Comparison of ENCODE assay signal across 19 cellular contexts in the genomic region with DNA sequence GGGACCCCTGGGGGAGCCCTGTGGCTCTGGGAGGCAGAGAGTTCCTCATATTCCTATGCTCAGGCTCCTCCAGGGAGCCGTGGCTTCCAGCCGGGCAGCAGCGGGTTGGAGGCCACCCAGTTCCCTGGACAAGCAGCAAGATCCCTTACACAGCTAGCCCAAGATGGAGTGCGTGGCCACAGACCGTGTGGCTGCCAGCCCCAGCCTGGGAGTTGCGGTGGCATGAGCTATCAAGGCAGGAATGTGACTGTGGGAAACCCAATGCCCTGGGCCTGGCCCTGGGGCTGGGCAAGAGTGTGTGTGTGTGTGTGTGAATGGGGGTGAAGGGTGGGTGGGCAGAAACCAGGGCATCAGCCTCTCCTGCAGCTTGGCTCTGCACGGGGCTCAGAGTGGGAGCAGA.
DNase-seq lines count a peak whose midpoint lies in the region; ATAC-seq, FAIRE-seq and TF ChIP-seq lines count a peak whose summit lies in the region.
"Had no signal": no experiment of that assay in that cellular context is flagged by ENCODE, and none has a peak within 500 bp of the region (broad histone marks: within the 10 kb centered on the region; RNA-seq: fewer than 3 reads in every experiment).

No MANE protein-coding gene starts in this region.

- H3K4me3 Mint-ChIP-seq in GM23338 (no peak overlapping the region), astrocyte (ENCODE audit: unreplicated experiment) (no peak overlapping the region)
- H3K4me3 Mint-ChIP-seq: CD8-positive, alpha-beta memory T cell had no signal

- H3K9me3 Mint-ChIP-seq in GM23338 (no peaks in the 10 kb centered on the region), astrocyte (ENCODE audit: unreplicated experiment) (no peaks in the 10 kb centered on the region)
- H3K9me3 Mint-ChIP-seq: CD8-positive, alpha-beta memory T cell had no signal

- FAIRE-seq in astrocyte (lab: Jason Lieb, UNC) = no peak
- FAIRE-seq: GM18507 had no signal

- H3K36me3 Mint-ChIP-seq in GM23338 (ENCODE audit: low read depth) (no peaks in the 10 kb centered on the region; the same call in 2 of the 3 replicates), astrocyte (ENCODE audit: low read depth, unreplicated experiment) (peaks cover 50% of the 10 kb centered on the region)
- H3K36me3 Mint-ChIP-seq: CD8-positive, alpha-beta memory T cell had no signal

- H3K4me1 Mint-ChIP-seq in GM23338 (no peaks in the 10 kb centered on the region), astrocyte (ENCODE audit: low read depth, unreplicated experiment) (peaks cover 8% of the 10 kb centered on the region)
- H3K4me1 Mint-ChIP-seq: CD8-positive, alpha-beta memory T cell had no signal

- H3K9me3 ChIP-seq in astrocyte (ENCODE audit: insufficient read depth, low read depth, low read length) (no peaks in the 10 kb centered on the region), osteoblast (ENCODE audit: low read depth, low read length) (no peaks in the 10 kb centered on the region)
- H3K9me3 ChIP-seq: SK-N-SH had no signal

- H4K20me1 ChIP-seq in GM23338 (replicated peaks; ENCODE audit: insufficient read depth) = 0 out of 2 replicates have a peak, but pooled peaks cover 3% of the 10 kb centered on the region
- H4K20me1 ChIP-seq in astrocyte (ENCODE audit: insufficient read depth, low read length) = no peaks in the 10 kb centered on the region
- peaks cover 2% of the 10 kb centered on the region for H4K20me1 ChIP-seq in osteoblast (ENCODE audit: insufficient read depth, low read length)

- no peak overlapping the region for H3K27ac ChIP-seq in GM23338 (ENCODE audit: low read depth)
- no peak overlapping the region for H3K27ac ChIP-seq in astrocyte (ENCODE audit: low read depth, low read length)
- H3K27ac ChIP-seq in osteoblast (ENCODE audit: low read depth, low read length) = peak overlapping the region; percentile 28
- H3K27ac ChIP-seq: PC-9 had no signal

- no peak for TF ChIP-seq CTCF in AG10803 (conservative IDR thresholded peaks at IDR 0.05; ENCODE audit: low read length)
- TF ChIP-seq CTCF in GM23338 (conservative IDR thresholded peaks at IDR 0.05; ENCODE audit: low read depth in 2 of 2) = no peak
- no peak for TF ChIP-seq CTCF in astrocyte (IDR thresholded peaks at IDR 0.05; ENCODE audit: insufficient read depth, low read depth, low read length)
- TF ChIP-seq CTCF in osteoblast (IDR thresholded peaks at IDR 0.05; ENCODE audit: extremely low read depth, low read depth, low read length) = no peak

- ATAC-seq in GM23338 (no peak), HG03159 (IDR thresholded peaks at IDR 0.05; ENCODE audit: unreplicated experiment) (no peak)

- H3K4me1 ChIP-seq in GM23338 (ENCODE audit: insufficient read depth) = no peaks in the 10 kb centered on the region
- H3K4me1 ChIP-seq in astrocyte (ENCODE audit: insufficient read depth, low read length) = peaks cover 3% of the 10 kb centered on the region
- peaks cover 11% of the 10 kb centered on the region for H3K4me1 ChIP-seq in osteoblast (ENCODE audit: insufficient read depth, low read length)

- H3K9ac ChIP-seq in astrocyte (ENCODE audit: low read length) = no peak overlapping the region
- H3K9ac ChIP-seq: SK-N-SH had no signal

- H3F3A ChIP-seq in GM23338 (replicated peaks; ENCODE audit: low read depth) = no peaks in the 10 kb centered on the region

- H3K79me2 ChIP-seq in GM23338 (replicated peaks; ENCODE audit: insufficient read depth) = no peaks in the 10 kb centered on the region
- H3K79me2 ChIP-seq in astrocyte (ENCODE audit: insufficient read depth, low read length) = no peaks in the 10 kb centered on the region
- no peaks in the 10 kb centered on the region for H3K79me2 ChIP-seq in osteoblast (ENCODE audit: insufficient read depth, low read length)

- H3K27ac Mint-ChIP-seq in GM23338 (0 out of 2 replicates have a peak overlapping the region, but pooled peaks have one; percentile 40), astrocyte (ENCODE audit: unreplicated experiment) (peak overlapping the region; percentile 72)
- H3K27ac Mint-ChIP-seq: CD8-positive, alpha-beta memory T cell had no signal

- DNase-seq in AG10803 (ENCODE audit: low read depth) = peak; percentile 50
- no peak for DNase-seq in GM23338 (ENCODE audit: low spot score)
- peak; percentile 16 for DNase-seq in astrocyte (ENCODE audit: low read depth)
- DNase-seq in osteoblast (ENCODE audit: insufficient read length, low spot score, missing footprints) = peak; percentile 96
- DNase-seq in T-helper 2 cell = no peak
- no peak for DNase-seq in activated CD8-positive, alpha-beta memory T cell treated with anti-CD3 and anti-CD28 coated beads, Interleukin-2, amount 50 U/mL, for 4 hours
- no peak for DNase-seq in hepatic stellate cell (ENCODE audit: low spot score)
- DNase-seq: CD8-positive, alpha-beta memory T cell; DND-41; KBM-7; NCI-H1105; NCI-H1694 treated with DMSO at 0.1 percent for 48 hours; NCI-H446 treated with DMSO at 0.1 percent for 48 hours; NCI-H774; PC-9; Right ventricle myocardium superior; SK-N-SH had no signal

- H3K36me3 ChIP-seq in GM23338 (ENCODE audit: insufficient read depth) (no peaks in the 10 kb centered on the region), astrocyte (ENCODE audit: insufficient read depth, low read length) (no peaks in the 10 kb centered on the region), osteoblast (ENCODE audit: insufficient read depth, low read length) (no peaks in the 10 kb centered on the region)

- H3K9me2 ChIP-seq in GM23338 (ENCODE audit: insufficient read depth) = no peaks in the 10 kb centered on the region
- H3K9me2 ChIP-seq: SK-N-SH had no signal

- H3K4me3 ChIP-seq in AG10803 (ENCODE audit: low read length) (no peak overlapping the region), GM23338 (no peak overlapping the region), astrocyte (ENCODE audit: insufficient read depth, low read depth, low read length) (no peak overlapping the region), osteoblast (ENCODE audit: insufficient read depth, low read length) (no peak overlapping the region)
- H3K4me3 ChIP-seq: PC-9 had no signal

- H2AFZ ChIP-seq in GM23338 = no peak overlapping the region
- no peak overlapping the region for H2AFZ ChIP-seq in astrocyte (ENCODE audit: low read depth, low read length)
- no peak overlapping the region for H2AFZ ChIP-seq in osteoblast (ENCODE audit: low read length)
- H2AFZ ChIP-seq: PC-9 had no signal

- H3K27me3 Mint-ChIP-seq in GM23338 (ENCODE audit: insufficient read depth, low read depth, poor library complexity) (peaks cover 4% of the 10 kb centered on the region), astrocyte (ENCODE audit: low read depth, unreplicated experiment) (peaks cover 10% of the 10 kb centered on the region)

- H3K27me3 ChIP-seq in GM23338 (ENCODE audit: insufficient read depth) (no peaks in the 10 kb centered on the region), astrocyte (ENCODE audit: insufficient read depth, low read length) (no peaks in the 10 kb centered on the region), osteoblast (ENCODE audit: insufficient read depth, low read length) (peaks cover 9% of the 10 kb centered on the region)

- H3K4me2 ChIP-seq in GM23338 (no peak overlapping the region), astrocyte (ENCODE audit: low read length) (no peak overlapping the region), osteoblast (ENCODE audit: insufficient read depth, low read length) (no peak overlapping the region)
- H3K4me2 ChIP-seq: PC-9, SK-N-SH had no signal

TF ChIP-seq in GM23338, 12 proteins besides CTCF, POLR2A, EP300 and RAD21:
- TF ChIP-seq, protein P1, sequence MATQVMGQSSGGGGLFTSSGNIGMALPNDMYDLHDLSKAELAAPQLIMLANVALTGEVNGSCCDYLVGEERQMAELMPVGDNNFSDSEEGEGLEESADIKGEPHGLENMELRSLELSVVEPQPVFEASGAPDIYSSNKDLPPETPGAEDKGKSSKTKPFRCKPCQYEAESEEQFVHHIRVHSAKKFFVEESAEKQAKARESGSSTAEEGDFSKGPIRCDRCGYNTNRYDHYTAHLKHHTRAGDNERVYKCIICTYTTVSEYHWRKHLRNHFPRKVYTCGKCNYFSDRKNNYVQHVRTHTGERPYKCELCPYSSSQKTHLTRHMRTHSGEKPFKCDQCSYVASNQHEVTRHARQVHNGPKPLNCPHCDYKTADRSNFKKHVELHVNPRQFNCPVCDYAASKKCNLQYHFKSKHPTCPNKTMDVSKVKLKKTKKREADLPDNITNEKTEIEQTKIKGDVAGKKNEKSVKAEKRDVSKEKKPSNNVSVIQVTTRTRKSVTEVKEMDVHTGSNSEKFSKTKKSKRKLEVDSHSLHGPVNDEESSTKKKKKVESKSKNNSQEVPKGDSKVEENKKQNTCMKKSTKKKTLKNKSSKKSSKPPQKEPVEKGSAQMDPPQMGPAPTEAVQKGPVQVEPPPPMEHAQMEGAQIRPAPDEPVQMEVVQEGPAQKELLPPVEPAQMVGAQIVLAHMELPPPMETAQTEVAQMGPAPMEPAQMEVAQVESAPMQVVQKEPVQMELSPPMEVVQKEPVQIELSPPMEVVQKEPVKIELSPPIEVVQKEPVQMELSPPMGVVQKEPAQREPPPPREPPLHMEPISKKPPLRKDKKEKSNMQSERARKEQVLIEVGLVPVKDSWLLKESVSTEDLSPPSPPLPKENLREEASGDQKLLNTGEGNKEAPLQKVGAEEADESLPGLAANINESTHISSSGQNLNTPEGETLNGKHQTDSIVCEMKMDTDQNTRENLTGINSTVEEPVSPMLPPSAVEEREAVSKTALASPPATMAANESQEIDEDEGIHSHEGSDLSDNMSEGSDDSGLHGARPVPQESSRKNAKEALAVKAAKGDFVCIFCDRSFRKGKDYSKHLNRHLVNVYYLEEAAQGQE (IDR thresholded peaks at IDR 0.05; ENCODE audit: unreplicated experiment) = no peak
- TF ChIP-seq POLR2AphosphoS5 (IDR thresholded peaks at IDR 0.05; ENCODE audit: low read depth) (no peak), JUNB (IDR thresholded peaks at IDR 0.05; ENCODE audit: unreplicated experiment) (no peak), ETS1 (IDR thresholded peaks at IDR 0.05) (no peak), EZH2 (IDR thresholded peaks at IDR 0.05; ENCODE audit: low read depth, unreplicated experiment) (no peak), EZH2phosphoT487 (IDR thresholded peaks at IDR 0.05; ENCODE audit: unreplicated experiment) (no peak), STAT1 (IDR thresholded peaks at IDR 0.05; ENCODE audit: unreplicated experiment) (no peak), NANOG (IDR thresholded peaks at IDR 0.05; ENCODE audit: borderline replicate concordance) (no peak)

Comparison
In these comparisons a context has a peak if more than half of its experiments do, and no peak if none do; other contexts are left out.
1. DNase-seq: peak in AG10803 (single experiment), astrocyte (single experiment) and osteoblast (single experiment); none in GM23338 (single experiment), T-helper 2 cell (0 of 5), activated CD8-positive, alpha-beta memory T cell treated with anti-CD3 and anti-CD28 coated beads, Interleukin-2, amount 50 U/mL, for 4 hours (single experiment) and hepatic stellate cell (single experiment).